Comparison of ENCODE assay signal across 9 cellular contexts in genomic region chr14:73269729-73270651, GRCh38. TPM values are rescaled to one million over a fixed set of nuclear protein-coding genes. Genes with fewer than 3 reads are reported as not detected.
DNase-seq lines count a peak whose midpoint lies in the region; ATAC-seq and TF ChIP-seq lines count a peak whose summit lies in the region.
"Had no signal": no experiment of that assay in that cellular context is flagged by ENCODE, and none has a peak within 500 bp of the region (broad histone marks: within the 10 kb centered on the region; RNA-seq: fewer than 3 reads in every experiment).

No MANE protein-coding gene starts in this region.

- H3K27me3 ChIP-seq in Peyer's patch (no peaks in the 10 kb centered on the region), fibroblast of lung (ENCODE audit: control insufficient read depth, insufficient read depth, low read length) (no peaks in the 10 kb centered on the region), neuronal stem cell (ENCODE audit: control insufficient read depth in 3 of 3, insufficient read depth in 3 of 3, low read depth in 1 of 3, low read length in 3 of 3) (no peaks in the 10 kb centered on the region)

- H2BK15ac ChIP-seq in neuronal stem cell (ENCODE audit: low read length) = no peak overlapping the region

- H3K9ac ChIP-seq in fibroblast of lung (ENCODE audit: insufficient read depth, low read length) (no peak overlapping the region), neuronal stem cell (ENCODE audit: low read depth, low read length, poor library complexity) (no peak overlapping the region)

- DNase-seq in ELR (ENCODE audit: low read depth) = peak; percentile 56
- peak; percentile 53 to 71 (median 56) for DNase-seq in Peyer's patch
- peak; percentile 31 to 34 for DNase-seq in fibroblast of lung (ENCODE audit: low read depth in 2 of 2)
- no peak for DNase-seq in neuronal stem cell (ENCODE audit: low spot score)
- DNase-seq in HEK293T (ENCODE audit: extremely low spot score) = no peak
- DNase-seq in DMS153 treated with DMSO at 0.1 percent for 48 hours (lab: John Stamatoyannopoulos, UW; ENCODE audit: unreplicated experiment) = no peak
- no peak for DNase-seq in kidney glomerular epithelial cell (lab: John Stamatoyannopoulos, UW)

- peak; percentile 75 for ATAC-seq in GM21381 (IDR thresholded peaks at IDR 0.05; ENCODE audit: unreplicated experiment)

- peak overlapping the region; percentile 86 for H3K4me2 ChIP-seq in fibroblast of lung (ENCODE audit: extremely low read depth, insufficient read depth, low read length)
- H3K4me2 ChIP-seq in neuronal stem cell (ENCODE audit: insufficient read depth, low read length, poor library complexity, severe bottlenecking) = no peak overlapping the region

- H2AK5ac ChIP-seq in neuronal stem cell (ENCODE audit: low read depth, low read length) = no peak overlapping the region

- H3K4me3 ChIP-seq in Peyer's patch = peak overlapping the region; percentile 25 to 46 (median 34)
- peak overlapping the region in 3 of 4 experiments; percentile 18 to 49 (median 26) for H3K4me3 ChIP-seq in fibroblast of lung (replicated peaks in 1 of 4; ENCODE audit: control extremely low read depth in 1 of 4, insufficient read depth in 1 of 4, low read depth in 3 of 4, low read length in 4 of 4)
- H3K4me3 ChIP-seq in neuronal stem cell (ENCODE audit: low read length in 2 of 2) = no peak overlapping the region

- peak overlapping the region; percentile 59 for H3K23ac ChIP-seq in neuronal stem cell (ENCODE audit: low read depth, low read length, poor library complexity)

- no peaks in the 10 kb centered on the region for H3K79me1 ChIP-seq in neuronal stem cell (ENCODE audit: low read depth, low read length)

- no peak overlapping the region for H2BK5ac ChIP-seq in neuronal stem cell (ENCODE audit: low read length)

- H4K91ac ChIP-seq in neuronal stem cell (ENCODE audit: low read depth, low read length, poor library complexity) = no peak overlapping the region

- peak overlapping the region in 1 of 4 donors; percentile 46 for H3K27ac ChIP-seq in Peyer's patch
- peak overlapping the region; percentile 45 for H3K27ac ChIP-seq in fibroblast of lung (ENCODE audit: insufficient read depth, low read length)
- no peak overlapping the region for H3K27ac ChIP-seq in neuronal stem cell (replicated peaks; ENCODE audit: low read length)

- H2BK12ac ChIP-seq in neuronal stem cell (ENCODE audit: low read length) = no peak overlapping the region

- no peaks in the 10 kb centered on the region for H3K79me2 ChIP-seq in fibroblast of lung (ENCODE audit: control insufficient read depth, insufficient read depth, low read length)

- CTCF ChIA-PET in HEK293T (lab: Yijun Ruan, JAX) = no interaction called here

- no peak overlapping the region for H3K4ac ChIP-seq in neuronal stem cell (ENCODE audit: low read length)

- no peak for TF ChIP-seq CTCF in Peyer's patch (IDR thresholded peaks at IDR 0.05)
- TF ChIP-seq CTCF in fibroblast of lung (conservative IDR thresholded peaks at IDR 0.05 in 1 of 2, IDR thresholded peaks at IDR 0.05 in 1 of 2; ENCODE audit: low read depth in 1 of 2, low read length in 2 of 2) = no peak

- H2BK120ac ChIP-seq in neuronal stem cell (ENCODE audit: low read depth, low read length) = no peak overlapping the region

- H4K8ac ChIP-seq in neuronal stem cell (ENCODE audit: low read depth, low read length) = no peak overlapping the region

- peaks cover 0 to 15% (median 0%) of the 10 kb centered on the region in 3 donors for H3K36me3 ChIP-seq in Peyer's patch
- H3K36me3 ChIP-seq in fibroblast of lung (ENCODE audit: control insufficient read depth, insufficient read depth, low read length) = peaks cover 7% of the 10 kb centered on the region
- peaks cover 22 to 34% of the 10 kb centered on the region in 2 donors for H3K36me3 ChIP-seq in neuronal stem cell (replicated peaks in 1 of 2; ENCODE audit: control insufficient read depth in 2 of 2, insufficient read depth in 2 of 2, low read length in 2 of 2)

- POLR2A ChIA-PET in HEK293T (lab: Yijun Ruan, JAX) = no interaction called here

- H3K9me3 ChIP-seq in Peyer's patch (no peaks in the 10 kb centered on the region), fibroblast of lung (ENCODE audit: control insufficient read depth, insufficient read depth, low read depth, low read length) (no peaks in the 10 kb centered on the region), neuronal stem cell (replicated peaks in 1 of 2; ENCODE audit: control insufficient read depth in 2 of 2, insufficient read depth in 1 of 2, low read depth in 1 of 2, low read length in 2 of 2) (no peaks in the 10 kb centered on the region)

- no peak overlapping the region for H3K14ac ChIP-seq in neuronal stem cell (ENCODE audit: low read length)

- TF ChIP-seq POLR2A in Peyer's patch (IDR thresholded peaks at IDR 0.05) = no peak

- H2AFZ ChIP-seq in fibroblast of lung (ENCODE audit: low read length) = peak overlapping the region; percentile 12
- no peak overlapping the region for H2AFZ ChIP-seq in neuronal stem cell (ENCODE audit: low read length)

- peaks cover 0 to 8% (median 0%) of the 10 kb centered on the region in 4 donors for H3K4me1 ChIP-seq in Peyer's patch
- peaks cover 7% of the 10 kb centered on the region for H3K4me1 ChIP-seq in fibroblast of lung (ENCODE audit: control insufficient read depth, extremely low read depth, insufficient read depth, low read length)
- H3K4me1 ChIP-seq in neuronal stem cell (ENCODE audit: control insufficient read depth in 2 of 2, insufficient read depth in 1 of 2, low read depth in 1 of 2, low read length in 2 of 2) = no peaks in the 10 kb centered on the region

- H4K20me1 ChIP-seq in fibroblast of lung (ENCODE audit: control insufficient read depth, extremely low read depth, insufficient read depth, low read length) = no peaks in the 10 kb centered on the region

- WGBS in neuronal stem cell (ENCODE audit: extremely low coverage in 2 of 2, insufficient read length in 2 of 2, insufficient replicate concordance in 1 of 2), 2 donors = no CpG with 5 or more reads among the region's 48 CpGs

- no peak overlapping the region for H3K18ac ChIP-seq in neuronal stem cell (ENCODE audit: low read length)

TF ChIP-seq in HEK293T, 16 proteins besides CTCF, POLR2A, EP300 and RAD21:
- TF ChIP-seq FOXM1 (IDR thresholded peaks at IDR 0.05; ENCODE audit: borderline replicate concordance) (no peak), FOXA1 (IDR thresholded peaks at IDR 0.05) (no peak), FOXK2 (IDR thresholded peaks at IDR 0.05) (no peak), HDGF (IDR thresholded peaks at IDR 0.05; ENCODE audit: borderline replicate concordance) (no peak), TARDBP (IDR thresholded peaks at IDR 0.05) (no peak), SUZ12 (IDR thresholded peaks at IDR 0.05) (no peak), NFRKB (IDR thresholded peaks at IDR 0.05) (no peak), ELF4 (IDR thresholded peaks at IDR 0.05) (no peak)

RNA-seq across cellular contexts. Expression of gene PAPLN, which starts 32.7 kb away (rescaled TPM):
- total RNA-seq in Peyer's patch (10 to 100 TPM in 2 of 4 donors, 1 to 10 TPM in 2; 8.1 to 27.2 (median 12.7) TPM), fibroblast of lung (6.9 and 9.5 TPM in 2 replicates)
- polyA plus RNA-seq in fibroblast of lung = 1.3 and 1.4 TPM in 2 replicates
- polyA plus RNA-seq in fibroblast of lung (2012) = 1.2 and 1.4 TPM in 2 replicates
- 0.86 and 1.1 TPM in 2 replicates for polyA minus RNA-seq in fibroblast of lung (ENCODE audit: low replicate concordance)
- 15.1 TPM for polyA plus RNA-seq in neuronal stem cell (2013, experiment 1 of 2)
- polyA plus RNA-seq in neuronal stem cell (2013, experiment 2 of 2) = 15.7 TPM
- total RNA-seq: SK-MEL-5 had no signal

Comparison
In these comparisons a context has a peak if more than half of its experiments do, and no peak if none do; other contexts are left out.
1. DNase-seq: peak in ELR (single experiment), Peyer's patch (3 of 3) and fibroblast of lung (2 of 2); none in neuronal stem cell (single experiment), HEK293T (single experiment), DMS153 treated with DMSO at 0.1 percent for 48 hours (single experiment) and kidney glomerular epithelial cell (single experiment).
2. H3K4me3 ChIP-seq: peak in Peyer's patch (4 of 4) and fibroblast of lung (3 of 4); none in neuronal stem cell (0 of 2).